Comparison of ENCODE assay signal across 8 cellular contexts in genomic region chr22:37849089-37849751, GRCh38. TPM values are rescaled to one million over a fixed set of nuclear protein-coding genes. Genes with fewer than 3 reads are reported as not detected.
A peak's percentile ranks its signal among the peaks of the same experiment; 100 is the strongest.
DNase-seq lines count a peak whose midpoint lies in the region; ATAC-seq and TF ChIP-seq lines count a peak whose summit lies in the region.

Gene EIF3L (plus strand): TSS chr22:37849419. CDS start chr22:37849450, 31 bp downstream.

- H3K27me3 ChIP-seq in HAP-1 (ENCODE audit: low read depth) (no peaks in the 10 kb centered on the region), suprapubic skin (no peaks in the 10 kb centered on the region)

- peak within 1 kb of the TSS; percentile 100 for H3K27ac Mint-ChIP-seq in activated naive CD4-positive, alpha-beta T cell treated with anti-CD3 and anti-CD28 coated beads, Interleukin-2, amount 50 U/mL, for 72 hours

- ATAC-seq in activated naive CD4-positive, alpha-beta T cell treated with anti-CD3 and anti-CD28 coated beads, Interleukin-2, amount 50 U/mL, for 72 hours: peak; percentile 77 to 79

- peaks cover 5% of the 10 kb centered on the region for H3K9me3 ChIP-seq in HAP-1
- no peaks in the 10 kb centered on the region for H3K9me3 ChIP-seq in suprapubic skin

- H3K4me1 ChIP-seq in HAP-1: peaks cover 12% of the 10 kb centered on the region
- H3K4me1 ChIP-seq in suprapubic skin: peaks cover 23% of the 10 kb centered on the region

- under 1% methylated on average over 32 of the region's 49 CpGs for WGBS in suprapubic skin

- DNase-seq in ELR (ENCODE audit: low read depth) (peak; percentile 94), HAP-1 (ENCODE audit: low spot score in 2 of 2) (peak; percentile 86 to 92), MV-4-11 (lab: John Stamatoyannopoulos, UW) (peak; percentile 84), SKM-1 (lab: John Stamatoyannopoulos, UW; ENCODE audit: unreplicated experiment) (peak; percentile 77), glomerular endothelial cell (ENCODE audit: extremely low read depth, low read depth, low spot score) (peak; percentile 44), occipital lobe (lab: John Stamatoyannopoulos, UW) (peak; percentile 89), suprapubic skin (ENCODE audit: low spot score in 2 of 2) (peak; percentile 93 to 96)
- DNase-seq in activated naive CD4-positive, alpha-beta T cell treated with anti-CD3 and anti-CD28 coated beads, Interleukin-2, amount 50 U/mL, for 72 hours (ENCODE audit: low spot score in 2 of 2): peak; percentile 89 to 92

- TF ChIP-seq EP300 in suprapubic skin (IDR thresholded peaks at IDR 0.05): no peak

- H3K4me3 ChIP-seq in HAP-1 (peak within 1 kb of the TSS; percentile 88), suprapubic skin (peak within 1 kb of the TSS; percentile 77)

- no peak for TF ChIP-seq CTCF in suprapubic skin (IDR thresholded peaks at IDR 0.05)

- no peaks in the 10 kb centered on the region for H3K9me3 Mint-ChIP-seq in activated naive CD4-positive, alpha-beta T cell treated with anti-CD3 and anti-CD28 coated beads, Interleukin-2, amount 50 U/mL, for 72 hours

- H3K36me3 Mint-ChIP-seq in activated naive CD4-positive, alpha-beta T cell treated with anti-CD3 and anti-CD28 coated beads, Interleukin-2, amount 50 U/mL, for 72 hours: peaks cover 36 to 47% of the 10 kb centered on the region in 2 donors

- H3K36me3 ChIP-seq in HAP-1 (replicated peaks) (peaks cover 50% of the 10 kb centered on the region), suprapubic skin (peaks cover 16% of the 10 kb centered on the region)

- peak within 1 kb of the TSS; percentile 88 for H3K27ac ChIP-seq in suprapubic skin

- peak; percentile 84 to 90 for TF ChIP-seq POLR2A in suprapubic skin (IDR thresholded peaks at IDR 0.05)

- in situ Hi-C loops in HAP-1 (cut with MboI; ENCODE audit: low sequenced_read_pairs): no loop called here

RNA-seq across cellular contexts. Expression of gene EIF3L, which starts in this region (rescaled TPM):
- 1,000 to 10,000 TPM in 1 of 2 donors, 100 to 1,000 TPM in 1; 699 to 1,046 TPM for total RNA-seq in activated naive CD4-positive, alpha-beta T cell treated with anti-CD3 and anti-CD28 coated beads, Interleukin-2, amount 50 U/mL, for 72 hours
- total RNA-seq in glomerular endothelial cell: 254 and 368 TPM in 2 replicates
- 702 TPM for total RNA-seq in occipital lobe
- 100 to 1,000 TPM; 379 to 589 (median 576) TPM for total RNA-seq in suprapubic skin

Comparison
In these comparisons a context has a peak if more than half of its experiments do, and no peak if none do; other contexts are left out.
1. Peak in every context shown above with its lines: DNase-seq, ATAC-seq, H3K4me3 ChIP-seq and H3K27ac ChIP-seq.
2. DNase-seq: peak in every context shown above with its lines; median percentile 94 in suprapubic skin; 94 in ELR; 90 in activated naive CD4-positive, alpha-beta T cell treated with anti-CD3 and anti-CD28 coated beads, Interleukin-2, amount 50 U/mL, for 72 hours; 89 in HAP-1; 89 in occipital lobe; 84 in MV-4-11; 77 in SKM-1; 44 in glomerular endothelial cell.